Comparison of ENCODE assay signal across 15 cellular contexts in genomic region chr21:17428484-17428869, GRCh38.
DNase-seq lines count a peak whose midpoint lies in the region; ATAC-seq and TF ChIP-seq lines count a peak whose summit lies in the region.
"Had no signal": no experiment of that assay in that cellular context is flagged by ENCODE, and none has a peak within 500 bp of the region (broad histone marks: within the 10 kb centered on the region; RNA-seq: fewer than 3 reads in every experiment).

No MANE protein-coding gene starts in this region.

- H3K9me3 ChIP-seq in left lung, result no peaks in the 10 kb centered on the region
- H3K9me3 ChIP-seq in effector memory CD4-positive, alpha-beta T cell (ENCODE audit: control insufficient read depth, low read length), result no peaks in the 10 kb centered on the region
- H3K9me3 ChIP-seq: SJSA1 had no signal

- H3K27me3 ChIP-seq in GM06990 (replicated peaks; ENCODE audit: control insufficient read depth, insufficient read depth, low read length), result no peaks in the 10 kb centered on the region
- H3K27me3 ChIP-seq in left lung, result no peaks in the 10 kb centered on the region
- H3K27me3 ChIP-seq in effector memory CD4-positive, alpha-beta T cell (replicated peaks; ENCODE audit: control insufficient read depth, insufficient read depth, low read length, poor library complexity, severe bottlenecking), result no peaks in the 10 kb centered on the region
- H3K27me3 ChIP-seq: SJSA1 had no signal

- ATAC-seq in GM19397 (IDR thresholded peaks at IDR 0.05; ENCODE audit: unreplicated experiment), result peak; percentile 84
- peak; percentile 68 for ATAC-seq in HG02852 (IDR thresholded peaks at IDR 0.05; ENCODE audit: unreplicated experiment)
- ATAC-seq in HG03460 (IDR thresholded peaks at IDR 0.05; ENCODE audit: unreplicated experiment), result peak; percentile 71
- ATAC-seq in left lung, result no peak
- ATAC-seq: naive thymus-derived CD4-positive, alpha-beta T cell had no signal

- intact Hi-C loops in left lung (cut with DNase I), result no loop called here

- no peaks in the 10 kb centered on the region for H3K4me1 ChIP-seq in left lung
- H3K4me1 ChIP-seq in effector memory CD4-positive, alpha-beta T cell (ENCODE audit: control insufficient read depth, insufficient read depth, low read length, poor library complexity, severe bottlenecking), result no peaks in the 10 kb centered on the region
- H3K4me1 ChIP-seq: SJSA1 had no signal

- DNase-seq in GM06990 (ENCODE audit: extremely low read depth, insufficient read length) (peak; percentile 65), GM10266 (ENCODE audit: extremely low spot score) (no peak), left lung (no peak), dermis blood vessel endothelial cell (no peak)
- DNase-seq in effector memory CD4-positive, alpha-beta T cell, result no peak
- DNase-seq: activated CD4-positive, CD25-positive, alpha-beta regulatory T cell treated with anti-CD3 and anti-CD28 coated beads, Interleukin-2, amount 50 U/mL, for 72 hours; activated gamma-delta T cell treated with Interleukin-2 at 50 U/mL for 16 hours; central memory CD4-positive, alpha-beta T cell; H7; naive thymus-derived CD4-positive, alpha-beta T cell; NCI-H446 treated with DMSO at 0.1 percent for 48 hours had no signal

- H3K4me3 ChIP-seq in GM06990 (replicated peaks; ENCODE audit: low read depth, low read length) (no peak overlapping the region), left lung (no peak overlapping the region)
- H3K4me3 ChIP-seq in effector memory CD4-positive, alpha-beta T cell (ENCODE audit: insufficient read depth, low read depth, low read length, poor library complexity, severe bottlenecking), result no peak overlapping the region
- H3K4me3 ChIP-seq: SJSA1 had no signal

- TF ChIP-seq CTCF in GM06990 (IDR thresholded peaks at IDR 0.05; ENCODE audit: insufficient read depth, low read length, poor library complexity, severe bottlenecking) (no peak), GM10266 (IDR thresholded peaks at IDR 0.05; ENCODE audit: control insufficient read depth, insufficient read depth, low read depth, missing control alignments) (no peak), left lung (IDR thresholded peaks at IDR 0.05) (no peak)

- no peak overlapping the region for H3K27ac ChIP-seq in left lung
- H3K27ac ChIP-seq in effector memory CD4-positive, alpha-beta T cell (ENCODE audit: insufficient read depth, low read length, poor library complexity, severe bottlenecking), result no peak overlapping the region
- H3K27ac ChIP-seq: SJSA1 had no signal

- H3K36me3 ChIP-seq in GM06990 (ENCODE audit: control insufficient read depth, insufficient read depth, low read length) (no peaks in the 10 kb centered on the region), left lung (no peaks in the 10 kb centered on the region)
- H3K36me3 ChIP-seq in effector memory CD4-positive, alpha-beta T cell (ENCODE audit: control insufficient read depth, insufficient read depth, low read length), result no peaks in the 10 kb centered on the region
- H3K36me3 ChIP-seq: SJSA1 had no signal
